Comparison of ENCODE assay signal across 34 cellular contexts in genomic region chr3:147854542-147854941, GRCh38.
"Had no signal": no experiment of that assay in that cellular context is flagged by ENCODE, and none has a peak within 500 bp of the region (broad histone marks: within the 10 kb centered on the region; RNA-seq: fewer than 3 reads in every experiment).

No MANE protein-coding gene starts in this region.

- DNase-seq: Karpas-422, MG63, MM.1S, MV-4-11, NCI-H1048, NCI-H1092, NCI-H1092 treated with DMSO at 0.1 percent for 48 hours, NCI-H1105, NCI-H1105 treated with DMSO at 0.1 percent for 48 hours, NCI-H1417, NCI-H1417 treated with DMSO at 0.1 percent for 48 hours, NCI-H1436, NCI-H1436 treated with DMSO at 0.1 percent for 48 hours, NCI-H146, NCI-H1694, NCI-H1694 treated with DMSO at 0.1 percent for 48 hours, NCI-H187, NCI-H187 treated with DMSO at 0.1 percent for 48 hours, NCI-H1930, NCI-H2029, NCI-H2029 treated with DMSO at 0.1 percent for 48 hours, NCI-H2081, NCI-H2081 treated with DMSO at 0.1 percent for 48 hours, NCI-H2107, NCI-H2171, NCI-H2171 treated with DMSO at 0.1 percent for 48 hours, NCI-H2227 treated with DMSO at 0.1 percent for 48 hours, NCI-H226, NCI-H345, NCI-H446, NCI-H446 treated with DMSO at 0.1 percent for 48 hours, NCI-H510A, NCI-H510A treated with DMSO at 0.1 percent for 48 hours had no signal

- H3K4me3 ChIP-seq: MG63 had no signal

- H3K4me2 ChIP-seq: KMS-11 had no signal

- H3K9ac ChIP-seq: KMS-11 had no signal

- H3K36me3 ChIP-seq: MG63 had no signal

- H3K27ac ChIP-seq: KMS-11 had no signal

- H3K27me3 ChIP-seq: MG63 had no signal
